Comparison of ENCODE assay signal across 15 cellular contexts in genomic region chr3:32285910-32286309, GRCh38. TPM values are rescaled to one million over a fixed set of nuclear protein-coding genes. Genes with fewer than 3 reads are reported as not detected.
A peak's percentile ranks its signal among the peaks of the same experiment; 100 is the strongest.
DNase-seq lines count a peak whose midpoint lies in the region; ATAC-seq lines count a peak whose summit lies in the region.
"Had no signal": no experiment of that assay in that cellular context is flagged by ENCODE, and none has a peak within 500 bp of the region (broad histone marks: within the 10 kb centered on the region; RNA-seq: fewer than 3 reads in every experiment).

No MANE protein-coding gene starts in this region.

- H3K4me1 Mint-ChIP-seq in T-helper 17 cell, result peaks cover 44% of the 10 kb centered on the region
- H3K4me1 Mint-ChIP-seq in stimulated activated naive CD8-positive, alpha-beta T cell treated with anti-CD3 and anti-CD28 coated beads, Interleukin-15, Interleukin-2, amounts not matched to agents 100 ng/mL and 50 ng/mL, for 24 hours (ENCODE audit: low read depth), result peaks cover 23% of the 10 kb centered on the region

- H3K36me3 Mint-ChIP-seq in T-helper 17 cell (ENCODE audit: low read depth), result no peaks in the 10 kb centered on the region
- H3K36me3 Mint-ChIP-seq in stimulated activated naive CD8-positive, alpha-beta T cell treated with anti-CD3 and anti-CD28 coated beads, Interleukin-15, Interleukin-2, amounts not matched to agents 100 ng/mL and 50 ng/mL, for 24 hours (ENCODE audit: low read depth), result no peaks in the 10 kb centered on the region
- H3K36me3 Mint-ChIP-seq: mesothelial cell of epicardium had no signal

- H3K9me3 Mint-ChIP-seq in stimulated activated naive CD8-positive, alpha-beta T cell treated with anti-CD3 and anti-CD28 coated beads, Interleukin-15, Interleukin-2, amounts not matched to agents 100 ng/mL and 50 ng/mL, for 24 hours, result no peaks in the 10 kb centered on the region
- H3K9me3 Mint-ChIP-seq: mesothelial cell of epicardium had no signal

- ATAC-seq in right cardiac atrium, result peak; percentile 56 to 87
- ATAC-seq in left ventricle myocardium superior, result no peak
- ATAC-seq in T-helper 17 cell, result peak; percentile 12
- ATAC-seq in HG02610 (IDR thresholded peaks at IDR 0.05; ENCODE audit: unreplicated experiment), result no peak
- ATAC-seq: psoas muscle had no signal

- 50% methylated on average over 8 of the region's 8 CpGs for WGBS in right cardiac atrium

- peak in 2 of 3 donors; percentile 19 to 64 for DNase-seq in right cardiac atrium
- DNase-seq in left ventricle myocardium superior, result no peak
- no peak for DNase-seq in T-helper 17 cell
- DNase-seq in effector memory CD4-positive, alpha-beta T cell, result no peak
- no peak for DNase-seq in cortex of kidney (lab: John Stamatoyannopoulos, UW)
- no peak for DNase-seq in NCI-H1417 treated with DMSO at 0.1 percent for 48 hours (lab: John Stamatoyannopoulos, UW)
- DNase-seq: DMS79 treated with DMSO at 0.1 percent for 48 hours, NCI-H524, psoas muscle, T1000 had no signal

- intact Hi-C loops in right cardiac atrium (cut with DNase I) (no loop called here), left ventricle myocardium superior (cut with micrococcal nuclease) (no loop called here)

- no peaks in the 10 kb centered on the region for H3K36me3 ChIP-seq in effector memory CD4-positive, alpha-beta T cell (ENCODE audit: control insufficient read depth, insufficient read depth, low read length)
- H3K36me3 ChIP-seq: upper lobe of left lung had no signal

- no peak overlapping the region for H3K4me3 ChIP-seq in right cardiac atrium (ENCODE audit: low read length)
- no peak overlapping the region for H3K4me3 ChIP-seq in effector memory CD4-positive, alpha-beta T cell (ENCODE audit: insufficient read depth, low read depth, low read length, poor library complexity, severe bottlenecking)
- H3K4me3 ChIP-seq: psoas muscle, upper lobe of left lung had no signal

- no peak overlapping the region for H3K27ac ChIP-seq in right cardiac atrium (ENCODE audit: low read length)
- peak overlapping the region; percentile 55 for H3K27ac ChIP-seq in effector memory CD4-positive, alpha-beta T cell (ENCODE audit: insufficient read depth, low read length, poor library complexity, severe bottlenecking)
- H3K27ac ChIP-seq: HL-60, psoas muscle had no signal

- peak overlapping the region; percentile 90 for H3K27ac Mint-ChIP-seq in T-helper 17 cell
- no peak overlapping the region for H3K27ac Mint-ChIP-seq in stimulated activated naive CD8-positive, alpha-beta T cell treated with anti-CD3 and anti-CD28 coated beads, Interleukin-15, Interleukin-2, amounts not matched to agents 100 ng/mL and 50 ng/mL, for 24 hours
- H3K27ac Mint-ChIP-seq: mesothelial cell of epicardium had no signal

- H3K9me3 ChIP-seq in right cardiac atrium (ENCODE audit: control insufficient read depth, low read length) (no peaks in the 10 kb centered on the region), T-helper 17 cell (ENCODE audit: control insufficient read depth, low read length, poor library complexity, severe bottlenecking) (no peaks in the 10 kb centered on the region)
- H3K9me3 ChIP-seq in effector memory CD4-positive, alpha-beta T cell (ENCODE audit: control insufficient read depth, low read length), result no peaks in the 10 kb centered on the region
- H3K9me3 ChIP-seq: psoas muscle, upper lobe of left lung had no signal

- H3K27me3 ChIP-seq in right cardiac atrium (ENCODE audit: control insufficient read depth, insufficient read depth), result no peaks in the 10 kb centered on the region
- H3K27me3 ChIP-seq in effector memory CD4-positive, alpha-beta T cell (replicated peaks; ENCODE audit: control insufficient read depth, insufficient read depth, low read length, poor library complexity, severe bottlenecking), result no peaks in the 10 kb centered on the region
- H3K27me3 ChIP-seq: upper lobe of left lung had no signal

- H3K27me3 Mint-ChIP-seq in T-helper 17 cell, result no peaks in the 10 kb centered on the region
- H3K27me3 Mint-ChIP-seq in stimulated activated naive CD8-positive, alpha-beta T cell treated with anti-CD3 and anti-CD28 coated beads, Interleukin-15, Interleukin-2, amounts not matched to agents 100 ng/mL and 50 ng/mL, for 24 hours, result no peaks in the 10 kb centered on the region

- peaks cover 2% of the 10 kb centered on the region for H3K4me1 ChIP-seq in right cardiac atrium (ENCODE audit: control insufficient read depth, insufficient read depth, low read length)
- H3K4me1 ChIP-seq in effector memory CD4-positive, alpha-beta T cell (ENCODE audit: control insufficient read depth, insufficient read depth, low read length, poor library complexity, severe bottlenecking), result peaks cover 6% of the 10 kb centered on the region
- H3K4me1 ChIP-seq: psoas muscle had no signal

- peak overlapping the region; percentile 59 for H3K4me3 Mint-ChIP-seq in T-helper 17 cell
- peak overlapping the region; percentile 5 for H3K4me3 Mint-ChIP-seq in stimulated activated naive CD8-positive, alpha-beta T cell treated with anti-CD3 and anti-CD28 coated beads, Interleukin-15, Interleukin-2, amounts not matched to agents 100 ng/mL and 50 ng/mL, for 24 hours
- H3K4me3 Mint-ChIP-seq: mesothelial cell of epicardium had no signal

RNA-seq across cellular contexts. Expression of gene CMTM8, which starts 47.4 kb away (rescaled TPM):
- total RNA-seq in right cardiac atrium (1 to 10 TPM; 4.6 to 6.2 (median 5.2) TPM), left ventricle myocardium superior (3.8 TPM), T-helper 17 cell (10 to 100 TPM in 1 of 2 donors, 1 to 10 TPM in 1; 6.3 to 16.4 TPM)
- polyA plus RNA-seq in right cardiac atrium, result 7.1 TPM

Comparison
In these comparisons a context has a peak if more than half of its experiments do, and no peak if none do; other contexts are left out.
1. ATAC-seq: peak in right cardiac atrium (2 of 2) and T-helper 17 cell (single experiment); none in left ventricle myocardium superior (single experiment) and HG02610 (single experiment).
2. DNase-seq: peak in right cardiac atrium (2 of 3); none in left ventricle myocardium superior (single experiment), T-helper 17 cell (0 of 3), effector memory CD4-positive, alpha-beta T cell (0 of 3), cortex of kidney (single experiment) and NCI-H1417 treated with DMSO at 0.1 percent for 48 hours (single experiment).